Comparison of ENCODE assay signal across 14 cellular contexts in the genomic region with DNA sequence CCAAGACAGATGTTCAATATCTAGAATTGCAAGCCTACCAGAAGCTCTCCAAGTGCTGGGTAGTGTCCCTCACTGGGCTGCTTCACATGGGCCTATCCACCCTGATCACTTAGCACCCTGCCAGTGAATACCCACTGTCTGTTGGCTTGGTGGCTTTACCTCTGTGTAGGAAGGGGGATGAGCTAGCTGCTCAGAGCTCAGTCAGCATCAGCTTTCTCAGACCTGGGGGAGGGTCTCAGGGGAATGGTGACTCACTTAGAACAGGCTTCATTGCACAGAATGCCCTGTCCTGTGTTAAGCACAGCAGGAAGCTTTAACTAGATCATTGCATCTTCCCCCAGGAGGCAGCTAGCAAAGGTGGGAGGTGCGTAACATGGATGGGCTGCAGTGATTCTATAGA.
DNase-seq lines count a peak whose midpoint lies in the region; ATAC-seq, FAIRE-seq and TF ChIP-seq lines count a peak whose summit lies in the region.
"Had no signal": no experiment of that assay in that cellular context is flagged by ENCODE, and none has a peak within 500 bp of the region (broad histone marks: within the 10 kb centered on the region; RNA-seq: fewer than 3 reads in every experiment).

No MANE protein-coding gene starts in this region.

- H3K9me3 Mint-ChIP-seq in activated CD4-positive, alpha-beta T cell treated with anti-CD3 and anti-CD28 coated beads for 36 hours (ENCODE audit: low read depth) = no peaks in the 10 kb centered on the region
- H3K9me3 Mint-ChIP-seq: type B pancreatic cell had no signal

- H4K20me1 ChIP-seq in GM12878 (ENCODE audit: control insufficient read depth, insufficient read depth) (no peaks in the 10 kb centered on the region), neural cell (ENCODE audit: insufficient read depth) (no peaks in the 10 kb centered on the region)

- H2AFZ ChIP-seq in GM12878 (ENCODE audit: control insufficient read depth, low read depth, low read length) = no peak overlapping the region
- H2AFZ ChIP-seq in neural cell (ENCODE audit: low read depth, low read length) = no peak overlapping the region

- H3K36me3 ChIP-seq in GM12878 (ENCODE audit: control insufficient read depth in 2 of 2, insufficient read depth in 2 of 2, low read length in 1 of 2) (no peaks in the 10 kb centered on the region), neural cell (ENCODE audit: insufficient read depth, low read length) (no peaks in the 10 kb centered on the region)

- BruUV-seq in GM12878 (replicated peaks; lab: Mats Ljungman, UMichigan) = no TSS peak

- intact Hi-C loops in GM12878 (cut with micrococcal nuclease; ENCODE audit: unreplicated experiment) = no loop called here
- intact Hi-C loops in activated CD4-positive, alpha-beta T cell treated with anti-CD3 and anti-CD28 coated beads for 36 hours (cut with DNase I, micrococcal nuclease) = no loop called here

- H3K79me2 ChIP-seq in GM12878 (ENCODE audit: control insufficient read depth, insufficient read depth, low read length) (no peaks in the 10 kb centered on the region), neural cell (replicated peaks; ENCODE audit: insufficient read depth, low read length) (no peaks in the 10 kb centered on the region)

- POLR2A ChIA-PET in GM12878 (lab: Charles Lee) = no interaction called here
- POLR2A ChIA-PET in activated CD4-positive, alpha-beta T cell treated with anti-CD3 and anti-CD28 coated beads for 36 hours (lab: Charles Lee) = no interaction called here

- DNase-seq in GM12878 (ENCODE audit: low read depth, low spot score) = no peak
- DNase-seq in NCI-H2196 treated with DMSO at 0.1 percent for 48 hours (lab: John Stamatoyannopoulos, UW; ENCODE audit: unreplicated experiment) = no peak
- no peak for DNase-seq in activated CD4-positive, alpha-beta T cell treated with anti-CD3 and anti-CD28 coated beads for 36 hours
- no peak for DNase-seq in activated T-cell treated with anti-CD3 and anti-CD28 coated beads, Interleukin-2, amount 50 U/mL, for 48 hours
- DNase-seq: activated CD4-positive, alpha-beta T cell treated with anti-CD3 and anti-CD28 coated beads for 48 hours; activated effector memory CD4-positive, alpha-beta T cell treated with anti-CD3 and anti-CD28 coated beads, Interleukin-2, amount 50 U/mL, for 16 hours; NCI-H510A treated with DMSO at 0.1 percent for 48 hours had no signal

- no peaks in the 10 kb centered on the region for H3K36me3 Mint-ChIP-seq in activated CD4-positive, alpha-beta T cell treated with anti-CD3 and anti-CD28 coated beads for 36 hours (ENCODE audit: low read depth)
- H3K36me3 Mint-ChIP-seq: type B pancreatic cell had no signal

- H3K4me2 ChIP-seq in GM12878 (ENCODE audit: control insufficient read depth, insufficient read depth) (no peak overlapping the region), neural cell (ENCODE audit: low read length) (no peak overlapping the region)

- CTCF ChIA-PET in GM12878 (lab: Yijun Ruan, JAX) = no interaction called here
- CTCF ChIA-PET in activated CD4-positive, alpha-beta T cell treated with anti-CD3 and anti-CD28 coated beads for 36 hours (lab: Charles Lee) = interaction anchor here (1.2 to 1.5 kb wide), 2 partner anchors 10 to 23 kb away, joined by 3 to 5 read pairs; no protein-coding TSS in a partner anchor

- no peak overlapping the region for H3K27ac ChIP-seq in GM12878 (ENCODE audit: control insufficient read depth, insufficient read depth)
- H3K27ac ChIP-seq in neural cell (ENCODE audit: low read length) = no peak overlapping the region
- H3K27ac ChIP-seq: coronary artery had no signal

- H3K27me3 Mint-ChIP-seq in activated CD4-positive, alpha-beta T cell treated with anti-CD3 and anti-CD28 coated beads for 36 hours = no peaks in the 10 kb centered on the region
- H3K27me3 Mint-ChIP-seq: type B pancreatic cell had no signal

- no peak overlapping the region for H3K4me3 Mint-ChIP-seq in activated CD4-positive, alpha-beta T cell treated with anti-CD3 and anti-CD28 coated beads for 36 hours
- H3K4me3 Mint-ChIP-seq: type B pancreatic cell had no signal

- in situ Hi-C loops in GM12878 (cut with MboI) = no loop called here

- TF ChIP-seq CTCF in GM12878 (IDR thresholded peaks at IDR 0.05 in 2 of 3, conservative IDR thresholded peaks at IDR 0.05 in 1 of 3; ENCODE audit: control insufficient read depth in 2 of 3, extremely low read depth in 1 of 3, insufficient read depth in 1 of 3, low read depth in 3 of 3, low read length in 3 of 3) (no peak), neural cell (IDR thresholded peaks at IDR 0.05; ENCODE audit: poor library complexity, severe bottlenecking) (no peak)

- no peaks in the 10 kb centered on the region for H3K4me1 ChIP-seq in GM12878 (ENCODE audit: control insufficient read depth, insufficient read depth, low read length)

- WGBS in GM12878 (ENCODE audit: insufficient coverage, insufficient replicate concordance, low lambda C conversion rate, missing lambda C conversion rate) = 100% methylated on average over 1 of the region's 1 CpG

- H3K9me3 ChIP-seq in GM12878 (replicated peaks; ENCODE audit: control insufficient read depth, insufficient read depth, low read length) (no peaks in the 10 kb centered on the region), neural cell (ENCODE audit: low read length) (no peaks in the 10 kb centered on the region)

- no peak overlapping the region for H3K27ac Mint-ChIP-seq in activated CD4-positive, alpha-beta T cell treated with anti-CD3 and anti-CD28 coated beads for 36 hours
- H3K27ac Mint-ChIP-seq: type B pancreatic cell had no signal

- SMC1A ChIA-PET in GM12878 (lab: Charles Lee; ENCODE audit: uncharacterized antibody, unreplicated experiment) = interaction anchor here (0.7 to 1.3 kb wide), 2 partner anchors 10 to 26 kb away, joined by 3 read pairs; no protein-coding TSS in a partner anchor

- H3K27me3 ChIP-seq in GM12878 (replicated peaks in 1 of 2; ENCODE audit: control insufficient read depth in 2 of 2, insufficient read depth in 2 of 2, low read length in 1 of 2) = no peaks in the 10 kb centered on the region
- H3K27me3 ChIP-seq in neural cell (ENCODE audit: insufficient read depth, low read depth, low read length) = no peaks in the 10 kb centered on the region

- ATAC-seq in GM18868 (IDR thresholded peaks at IDR 0.05; ENCODE audit: unreplicated experiment) (peak; percentile 57), HG03139 (IDR thresholded peaks at IDR 0.05; ENCODE audit: unreplicated experiment) (peak; percentile 38), GM12878 (peak; percentile 25; the same call in 2 of the 3 replicates), GM18870 (IDR thresholded peaks at IDR 0.05; ENCODE audit: unreplicated experiment) (no peak)
- no peak for ATAC-seq in activated CD4-positive, alpha-beta T cell treated with anti-CD3 and anti-CD28 coated beads for 36 hours

- RAD21 ChIA-PET in GM12878 (lab: Charles Lee; ENCODE audit: unreplicated experiment) = no interaction called here

- H3K4me3 ChIP-seq in GM12878 (no peak overlapping the region), neural cell (ENCODE audit: low read length) (no peak overlapping the region)
- H3K4me3 ChIP-seq: coronary artery had no signal

- no peak for TF ChIP-seq RAD21 in GM12878 (IDR thresholded peaks at IDR 0.05; ENCODE audit: insufficient read depth, low read depth, low read length)
- TF ChIP-seq RAD21 in neural cell (conservative IDR thresholded peaks at IDR 0.05) = no peak

- H3K9me2 ChIP-seq in neural cell (ENCODE audit: insufficient read depth, low read length) = no peaks in the 10 kb centered on the region

- H3K9ac ChIP-seq in GM12878 (ENCODE audit: control insufficient read depth, insufficient read depth, low read length) (no peak overlapping the region), neural cell (ENCODE audit: low read length) (no peak overlapping the region)

- no peak for FAIRE-seq in GM12878 (lab: Jason Lieb, UNC)
- FAIRE-seq: GM12891 had no signal

- no peak for TF ChIP-seq EP300 in GM12878 (IDR thresholded peaks at IDR 0.05; ENCODE audit: borderline replicate concordance in 1 of 2, control insufficient read depth in 1 of 2, low read depth in 2 of 2, low read length in 2 of 2)
- no peak for TF ChIP-seq EP300 in neural cell (conservative IDR thresholded peaks at IDR 0.05; ENCODE audit: poor library complexity, severe bottlenecking)

- no peaks in the 10 kb centered on the region for H3F3A ChIP-seq in neural cell (ENCODE audit: insufficient read depth, low read length, poor library complexity, severe bottlenecking)

- TF ChIP-seq POLR2A in GM12878 (IDR thresholded peaks at IDR 0.05; ENCODE audit: low read depth, low read length) = no peak

- peaks cover 2% of the 10 kb centered on the region for H3K4me1 Mint-ChIP-seq in activated CD4-positive, alpha-beta T cell treated with anti-CD3 and anti-CD28 coated beads for 36 hours

TF ChIP-seq in GM12878, 131 proteins besides CTCF, POLR2A, EP300 and RAD21:
- TF ChIP-seq ESRRA (IDR thresholded peaks at IDR 0.05; ENCODE audit: low read length) = no peak
- TF ChIP-seq PML (IDR thresholded peaks at IDR 0.05; ENCODE audit: low read length) = no peak
- TF ChIP-seq MXI1 (IDR thresholded peaks at IDR 0.05; ENCODE audit: low read depth, low read length) = no peak
- no peak for TF ChIP-seq ATF3 (IDR thresholded peaks at IDR 0.05; ENCODE audit: borderline replicate concordance, extremely low read depth, low read depth, low read length)

TF ChIP-seq in neural cell, 6 proteins besides CTCF, POLR2A, EP300 and RAD21:
- TF ChIP-seq POLR2AphosphoS5 (IDR thresholded peaks at IDR 0.05) (peak; percentile 29), REST (IDR thresholded peaks at IDR 0.05; ENCODE audit: borderline replicate concordance) (no peak)

Comparison
In these comparisons a context has a peak if more than half of its experiments do, and no peak if none do; other contexts are left out.
1. ATAC-seq: peak in GM18868 (single experiment), HG03139 (single experiment) and GM12878 (single experiment); none in GM18870 (single experiment) and activated CD4-positive, alpha-beta T cell treated with anti-CD3 and anti-CD28 coated beads for 36 hours (single experiment).